17 cellular contexts compared by ENCODE assay signal in genomic region chrX:108223606-108224005, GRCh38.
DNase-seq lines count a peak whose midpoint lies in the region; ATAC-seq, FAIRE-seq and TF ChIP-seq lines count a peak whose summit lies in the region.
"Had no signal": no experiment of that assay in that cellular context is flagged by ENCODE, and none has a peak within 500 bp of the region (broad histone marks: within the 10 kb centered on the region; RNA-seq: fewer than 3 reads in every experiment).

No MANE protein-coding gene starts in this region.

- no peak overlapping the region for H3K4me3 Mint-ChIP-seq in mesothelial cell of epicardium
- H3K4me3 Mint-ChIP-seq: CD4-positive, alpha-beta memory T cell had no signal

- H3K9me3 ChIP-seq in gastroesophageal sphincter (no peaks in the 10 kb centered on the region), tibial artery (no peaks in the 10 kb centered on the region)

- H3K4me3 ChIP-seq in gastroesophageal sphincter: no peak overlapping the region
- no peak overlapping the region for H3K4me3 ChIP-seq in tibial artery

- 20 to 41% methylated on average over 1 to 4 of the region's 4 CpGs for WGBS in gastroesophageal sphincter (ENCODE audit: low coverage in 1 of 2), 2 donors

- H3K9me3 Mint-ChIP-seq in mesothelial cell of epicardium: no peaks in the 10 kb centered on the region
- H3K9me3 Mint-ChIP-seq: CD4-positive, alpha-beta memory T cell had no signal

- peaks cover 5 to 67% (median 8%) of the 10 kb centered on the region in 3 donors for H3K4me1 ChIP-seq in gastroesophageal sphincter
- H3K4me1 ChIP-seq in tibial artery: peaks cover 0 to 59% (median 4%) of the 10 kb centered on the region in 4 donors

- peaks cover 12% of the 10 kb centered on the region for H3K36me3 Mint-ChIP-seq in mesothelial cell of epicardium
- H3K36me3 Mint-ChIP-seq: CD4-positive, alpha-beta memory T cell had no signal

- TF ChIP-seq CTCF in gastroesophageal sphincter (IDR thresholded peaks at IDR 0.05): no peak
- no peak for TF ChIP-seq CTCF in mesothelial cell of epicardium (IDR thresholded peaks at IDR 0.05; ENCODE audit: unreplicated experiment)
- no peak for TF ChIP-seq CTCF in tibial artery (IDR thresholded peaks at IDR 0.05)

- intact Hi-C loops in Right ventricle myocardium superior (cut with DNase I): no loop called here
- intact Hi-C loops in Right ventricle myocardium inferior (cut with DNase I): loop anchor here (2.0 to 10.0 kb wide), 2 partner anchors 221 to 313 kb away; no protein-coding TSS in a partner anchor
- intact Hi-C loops in tibial artery (cut with DNase I; ENCODE audit: low total_unique reads): loop anchor here (10.0 kb wide), 1 partner anchor 311 kb away; no protein-coding TSS in a partner anchor

- ATAC-seq in Right ventricle myocardium superior (ENCODE audit: poor library complexity) (peak; percentile 38), Right ventricle myocardium inferior (no peak), gastroesophageal sphincter (no peak)

- H3K27me3 ChIP-seq in gastroesophageal sphincter (no peaks in the 10 kb centered on the region), tibial artery (no peaks in the 10 kb centered on the region)

- TF ChIP-seq EP300 in gastroesophageal sphincter (IDR thresholded peaks at IDR 0.05): no peak

- peak overlapping the region; percentile 7 for H3K27ac Mint-ChIP-seq in mesothelial cell of epicardium
- H3K27ac Mint-ChIP-seq: CD4-positive, alpha-beta memory T cell had no signal

- H3K4me1 Mint-ChIP-seq in mesothelial cell of epicardium: peaks cover 25% of the 10 kb centered on the region

- peak overlapping the region; percentile 55 to 76 (median 73) for H3K27ac ChIP-seq in gastroesophageal sphincter
- H3K27ac ChIP-seq in tibial artery: peak overlapping the region; percentile 49 to 63
- H3K27ac ChIP-seq: HL-60 had no signal

- H3K36me3 ChIP-seq in gastroesophageal sphincter (no peaks in the 10 kb centered on the region), tibial artery (no peaks in the 10 kb centered on the region)

- FAIRE-seq in HTR-8/SVneo (lab: Jason Lieb, UNC): no peak
- FAIRE-seq: D721Med, GM12891, H1 had no signal

- DNase-seq in Right ventricle myocardium superior (no peak), Right ventricle myocardium inferior (ENCODE audit: missing footprints) (no peak), mesothelial cell of epicardium (ENCODE audit: low spot score in 2 of 2, unreplicated experiment in 2 of 2) (no peak), tibial artery (no peak), HTR-8/SVneo (ENCODE audit: insufficient read length, low spot score) (no peak), occipital lobe (lab: John Stamatoyannopoulos, UW) (no peak), NCI-H2227 (lab: John Stamatoyannopoulos, UW; ENCODE audit: unreplicated experiment) (no peak)
- DNase-seq: 8988T; CD4-positive, alpha-beta memory T cell; GF-D8; NCI-H187 treated with DMSO at 0.1 percent for 48 hours; NK-92 treated with Interleukin-12 subunit alpha and Interleukin-12 subunit beta, amount 100 ng/mL, for 24 hours had no signal

- TF ChIP-seq POLR2A in gastroesophageal sphincter (IDR thresholded peaks at IDR 0.05): no peak

- H3K27me3 Mint-ChIP-seq in mesothelial cell of epicardium (ENCODE audit: low read depth): no peaks in the 10 kb centered on the region
